Comparison of ENCODE assay signal across 17 cellular contexts in genomic region chr10:32412499-32412853, GRCh38. TPM values are rescaled to one million over a fixed set of nuclear protein-coding genes. Genes with fewer than 3 reads are reported as not detected.
DNase-seq lines count a peak whose midpoint lies in the region; ATAC-seq and TF ChIP-seq lines count a peak whose summit lies in the region.
"Had no signal": no experiment of that assay in that cellular context is flagged by ENCODE, and none has a peak within 500 bp of the region (broad histone marks: within the 10 kb centered on the region; RNA-seq: fewer than 3 reads in every experiment).

No MANE protein-coding gene starts in this region.

- H3K36me3 ChIP-seq in heart left ventricle (no peaks in the 10 kb centered on the region), vagina (no peaks in the 10 kb centered on the region), colonic mucosa (no peaks in the 10 kb centered on the region)
- H3K36me3 ChIP-seq: BLaER1, MG63 had no signal

- H3K4me3 Mint-ChIP-seq in HFFc6 = no peak overlapping the region
- H3K4me3 Mint-ChIP-seq: activated naive CD4-positive, alpha-beta T cell treated with anti-CD3 and anti-CD28 coated beads for 36 hours had no signal

- ATAC-seq in heart left ventricle = peak; percentile 71 to 87 (median 78)
- ATAC-seq: SK-N-SH treated with all-trans-retinoic acid at 6 μM for 48 hours had no signal

- H3K9me3 ChIP-seq in heart left ventricle = no peaks in the 10 kb centered on the region
- no peaks in the 10 kb centered on the region for H3K9me3 ChIP-seq in vagina
- no peaks in the 10 kb centered on the region for H3K9me3 ChIP-seq in colonic mucosa
- H3K9me3 ChIP-seq: BLaER1, MG63 had no signal

- DNase-seq in HFFc6 = peak; percentile 35
- peak; percentile 85 for DNase-seq in amniotic epithelial cell (ENCODE audit: low read depth)
- DNase-seq in heart left ventricle = no peak
- DNase-seq in retinal pigment epithelial cell (ENCODE audit: low read depth) = peak; percentile 52
- no peak for DNase-seq in vagina (ENCODE audit: extremely low spot score in 2 of 2)
- no peak for DNase-seq in colonic mucosa
- DNase-seq in activated T-cell treated with anti-CD3 and anti-CD28 coated beads, Interleukin-2, amount 50 U/mL, for 1 hour = no peak
- DNase-seq: activated naive CD4-positive, alpha-beta T cell treated with anti-CD3 and anti-CD28 coated beads for 36 hours; cerebellar nuclear complex; DMS79; MG63; stimulated activated CD8-positive, alpha-beta memory T cell treated with anti-CD3 and anti-CD28 coated beads, Interleukin-4, amount 100 ng/mL, for 48 hours; trophoblast cell had no signal

- no peak for TF ChIP-seq POLR2A in heart left ventricle (IDR thresholded peaks at IDR 0.05)
- no peak for TF ChIP-seq POLR2A in vagina (IDR thresholded peaks at IDR 0.05)

- TF ChIP-seq CTCF in HFFc6 (IDR thresholded peaks at IDR 0.05) (no peak), heart left ventricle (IDR thresholded peaks at IDR 0.05) (no peak), retinal pigment epithelial cell (conservative IDR thresholded peaks at IDR 0.05; ENCODE audit: low read depth, low read length) (no peak), vagina (IDR thresholded peaks at IDR 0.05) (no peak), colonic mucosa (IDR thresholded peaks at IDR 0.05) (no peak)

- H3K36me3 Mint-ChIP-seq in HFFc6 (ENCODE audit: low read depth) = no peaks in the 10 kb centered on the region

- no peaks in the 10 kb centered on the region for H3K27me3 ChIP-seq in heart left ventricle
- no peaks in the 10 kb centered on the region for H3K27me3 ChIP-seq in vagina
- no peaks in the 10 kb centered on the region for H3K27me3 ChIP-seq in colonic mucosa
- H3K27me3 ChIP-seq: BLaER1, MG63 had no signal

- H3K9ac ChIP-seq in colonic mucosa (ENCODE audit: low read depth in 2 of 2, low read length in 2 of 2) = no peak overlapping the region
- H3K9ac ChIP-seq: BLaER1, parathyroid adenoma had no signal

- peaks cover 33% of the 10 kb centered on the region for H3K4me1 Mint-ChIP-seq in HFFc6 (ENCODE audit: low read depth)

- H3K4me3 ChIP-seq in heart left ventricle (peak overlapping the region in 1 of 12 donors; percentile 5), retinal pigment epithelial cell (ENCODE audit: low read length) (no peak overlapping the region), vagina (no peak overlapping the region), colonic mucosa (no peak overlapping the region)
- H3K4me3 ChIP-seq: BLaER1, MG63 had no signal

- H3K27me3 Mint-ChIP-seq in HFFc6 (ENCODE audit: insufficient read depth) = no peaks in the 10 kb centered on the region

- H3K27ac ChIP-seq in heart left ventricle (peak overlapping the region in 11 of 12 donors; percentile 25 to 73 (median 59)), vagina (no peak overlapping the region), colonic mucosa (no peak overlapping the region)
- H3K27ac ChIP-seq: BLaER1, parathyroid adenoma, VCaP had no signal

- no peaks in the 10 kb centered on the region for H3K9me3 Mint-ChIP-seq in HFFc6
- H3K9me3 Mint-ChIP-seq: activated naive CD4-positive, alpha-beta T cell treated with anti-CD3 and anti-CD28 coated beads for 36 hours had no signal

- 22 to 39% (median 28%) methylated on average over 2 of the region's 2 CpGs for WGBS in heart left ventricle, 4 donors

- intact Hi-C loops in heart left ventricle (cut with DNase I) = loop anchor here in 2 of 10 donors (2.0 kb wide), 2 partner anchors 34 kb away; partner anchors contain the start of gene CCDC7 (in 1 of the 2)
- intact Hi-C loops in vagina (cut with DNase I) = no loop called here
- intact Hi-C loops in colonic mucosa (cut with DNase I) = no loop called here

- H3K4me1 ChIP-seq in heart left ventricle = peaks cover 0 to 29% (median 12%) of the 10 kb centered on the region in 12 donors
- H3K4me1 ChIP-seq in vagina = peaks cover 2% of the 10 kb centered on the region
- no peaks in the 10 kb centered on the region for H3K4me1 ChIP-seq in colonic mucosa
- H3K4me1 ChIP-seq: BLaER1, parathyroid adenoma had no signal

- peak overlapping the region; percentile 27; the same call in 1 of the 2 replicates for H3K27ac Mint-ChIP-seq in HFFc6
- H3K27ac Mint-ChIP-seq: activated naive CD4-positive, alpha-beta T cell treated with anti-CD3 and anti-CD28 coated beads for 36 hours had no signal

RNA-seq across cellular contexts. Expression of gene CCDC7, which starts 33.5 kb away (rescaled TPM):
- 1 to 10 TPM; 3.1 to 3.9 (median 3.7) TPM for total RNA-seq in HFFc6 (2021; fragmentation: NEBNext Ultra II Directional; extraction: Animal tissue kit (Norgen Biotek cat#: 25700))
- total RNA-seq in heart left ventricle = 10 to 100 TPM in 8 of 9 donors, 1 to 10 TPM in 1; 6.6 to 41.3 (median 24.9) TPM
- polyA plus RNA-seq in heart left ventricle = 1 to 10 TPM; 1.5 to 1.8 TPM
- 22.8 TPM for total RNA-seq in vagina
- 1 to 10 TPM; 9.9 TPM for total RNA-seq in colonic mucosa

Comparison
In these comparisons a context has a peak if more than half of its experiments do, and no peak if none do; other contexts are left out.
1. DNase-seq: peak in HFFc6 (single experiment), amniotic epithelial cell (single experiment) and retinal pigment epithelial cell (single experiment); none in heart left ventricle (0 of 5), vagina (0 of 2), colonic mucosa (single experiment) and activated T-cell treated with anti-CD3 and anti-CD28 coated beads, Interleukin-2, amount 50 U/mL, for 1 hour (single experiment).
2. H3K27ac ChIP-seq: peak in heart left ventricle (11 of 12); none in vagina (single experiment) and colonic mucosa (single experiment).